21 cellular contexts compared by ENCODE assay signal in the genomic region with DNA sequence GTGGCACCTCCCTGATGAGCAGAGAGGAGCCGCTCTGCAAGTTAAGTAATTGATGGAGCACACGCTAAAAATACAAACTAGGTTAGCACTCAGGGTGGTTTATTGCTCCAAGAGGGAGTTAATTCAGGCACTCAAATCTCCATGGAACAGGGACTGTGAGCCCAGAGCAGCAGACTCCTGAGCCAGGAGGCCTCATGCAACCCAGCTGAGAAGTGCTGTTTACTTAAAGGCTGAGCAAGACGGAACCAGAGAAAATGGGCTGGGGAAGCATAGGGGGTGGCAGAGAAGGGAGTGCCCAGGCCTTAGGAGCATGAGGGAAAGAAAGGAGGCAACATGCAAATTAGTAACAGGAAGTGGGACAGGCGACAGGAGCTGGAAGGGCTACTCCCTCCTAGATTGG.
DNase-seq lines count a peak whose midpoint lies in the region; ATAC-seq and TF ChIP-seq lines count a peak whose summit lies in the region.
"Had no signal": no experiment of that assay in that cellular context is flagged by ENCODE, and none has a peak within 500 bp of the region (broad histone marks: within the 10 kb centered on the region; RNA-seq: fewer than 3 reads in every experiment).

No MANE protein-coding gene starts in this region.

- no peaks in the 10 kb centered on the region for H3K9me3 ChIP-seq in lower lobe of right lung
- H3K9me3 ChIP-seq: heart right ventricle, right lobe of liver had no signal

- no peaks in the 10 kb centered on the region for H3K36me3 Mint-ChIP-seq in WTC11
- H3K36me3 Mint-ChIP-seq: CD8-positive, alpha-beta memory T cell had no signal

- H3K4me3 Mint-ChIP-seq in WTC11: no peak overlapping the region
- H3K4me3 Mint-ChIP-seq: CD8-positive, alpha-beta memory T cell had no signal

- H3K27ac ChIP-seq in lower lobe of right lung: no peak overlapping the region
- H3K27ac ChIP-seq: heart right ventricle, KMS-11, right lobe of liver had no signal

- peaks cover 7% of the 10 kb centered on the region for H3K4me1 Mint-ChIP-seq in WTC11
- H3K4me1 Mint-ChIP-seq: CD8-positive, alpha-beta memory T cell had no signal

- H3K9me3 Mint-ChIP-seq in WTC11: no peaks in the 10 kb centered on the region
- H3K9me3 Mint-ChIP-seq: CD8-positive, alpha-beta memory T cell had no signal

- H3K27ac Mint-ChIP-seq in WTC11: no peak overlapping the region
- H3K27ac Mint-ChIP-seq: CD8-positive, alpha-beta memory T cell had no signal

- H3K36me3 ChIP-seq in lower lobe of right lung: no peaks in the 10 kb centered on the region
- H3K36me3 ChIP-seq: heart right ventricle, right lobe of liver had no signal

- TF ChIP-seq CTCF in WTC11 (IDR thresholded peaks at IDR 0.05) (no peak), lower lobe of right lung (IDR thresholded peaks at IDR 0.05) (no peak)

- peak; percentile 21 for DNase-seq in G401 (ENCODE audit: low spot score)
- DNase-seq in WTC11 (ENCODE audit: low spot score): no peak
- DNase-seq in left colon: peak in 1 of 2 donors; percentile 34
- peak; percentile 58 for DNase-seq in putamen (ENCODE audit: low spot score)
- DNase-seq in T-helper 2 cell: no peak
- DNase-seq in T-helper 9 cell: no peak
- no peak for DNase-seq in lower lobe of right lung
- DNase-seq: activated CD4-positive, alpha-beta T cell treated with anti-CD3 and anti-CD28 coated beads for 48 hours; activated CD8-positive, alpha-beta memory T cell treated with anti-CD3 and anti-CD28 coated beads, Interleukin-2, amount 50 U/mL, for 4 hours; activated effector memory CD4-positive, alpha-beta T cell treated with anti-CD3 and anti-CD28 coated beads, Interleukin-2, amount 50 U/mL, for 16 hours; CD8-positive, alpha-beta memory T cell; effector CD8-positive, alpha-beta T cell; heart right ventricle; islet precursor cell; NCI-H1092 treated with DMSO at 0.1 percent for 48 hours; NCI-H2171; right lobe of liver; stimulated activated naive CD4-positive, alpha-beta T cell treated with Interleukin-2 at 50 U/mL for 16 hours had no signal

- ATAC-seq in WTC11 (peak; percentile 80), left colon (peak; percentile 53), GM18909 (IDR thresholded peaks at IDR 0.05; ENCODE audit: poor library complexity, unreplicated experiment) (no peak), lower lobe of right lung (no peak)
- ATAC-seq: heart right ventricle, SK-N-SH treated with all-trans-retinoic acid at 6 μM for 48 hours had no signal

- no peaks in the 10 kb centered on the region for H3K27me3 Mint-ChIP-seq in WTC11 (ENCODE audit: low read depth)

- POLR2A ChIA-PET in WTC11 (lab: Charles Lee): interaction anchor here (1.2 kb wide), 1 partner anchor 247 kb away, joined by 3 read pairs; no protein-coding TSS in a partner anchor

- H3K27me3 ChIP-seq in lower lobe of right lung (ENCODE audit: low read depth): no peaks in the 10 kb centered on the region
- H3K27me3 ChIP-seq: right lobe of liver had no signal

- H3K4me3 ChIP-seq in lower lobe of right lung: no peak overlapping the region
- H3K4me3 ChIP-seq: heart right ventricle, right lobe of liver had no signal

- in situ Hi-C loops in G401 (cut with HindIII; ENCODE audit: low sequenced_read_pairs): no loop called here

- no peaks in the 10 kb centered on the region for H3K4me1 ChIP-seq in lower lobe of right lung
- H3K4me1 ChIP-seq: heart right ventricle had no signal

- intact Hi-C loops in left colon (cut with DNase I, micrococcal nuclease) (no loop called here), lower lobe of right lung (cut with DNase I) (no loop called here)

- CTCF ChIA-PET in WTC11 (lab: Charles Lee): interaction anchor here (1.3 kb wide), 1 partner anchor 31 kb away, joined by 3 read pairs; no protein-coding TSS in a partner anchor

TF ChIP-seq in WTC11, 78 proteins besides CTCF, POLR2A, EP300 and RAD21:
- TF ChIP-seq ZNF232 (CRISPR knock-in tag; IDR thresholded peaks at IDR 0.05): no peak
- TF ChIP-seq PRRX2 (CRISPR knock-in tag; IDR thresholded peaks at IDR 0.05): no peak
- TF ChIP-seq, protein P1, sequence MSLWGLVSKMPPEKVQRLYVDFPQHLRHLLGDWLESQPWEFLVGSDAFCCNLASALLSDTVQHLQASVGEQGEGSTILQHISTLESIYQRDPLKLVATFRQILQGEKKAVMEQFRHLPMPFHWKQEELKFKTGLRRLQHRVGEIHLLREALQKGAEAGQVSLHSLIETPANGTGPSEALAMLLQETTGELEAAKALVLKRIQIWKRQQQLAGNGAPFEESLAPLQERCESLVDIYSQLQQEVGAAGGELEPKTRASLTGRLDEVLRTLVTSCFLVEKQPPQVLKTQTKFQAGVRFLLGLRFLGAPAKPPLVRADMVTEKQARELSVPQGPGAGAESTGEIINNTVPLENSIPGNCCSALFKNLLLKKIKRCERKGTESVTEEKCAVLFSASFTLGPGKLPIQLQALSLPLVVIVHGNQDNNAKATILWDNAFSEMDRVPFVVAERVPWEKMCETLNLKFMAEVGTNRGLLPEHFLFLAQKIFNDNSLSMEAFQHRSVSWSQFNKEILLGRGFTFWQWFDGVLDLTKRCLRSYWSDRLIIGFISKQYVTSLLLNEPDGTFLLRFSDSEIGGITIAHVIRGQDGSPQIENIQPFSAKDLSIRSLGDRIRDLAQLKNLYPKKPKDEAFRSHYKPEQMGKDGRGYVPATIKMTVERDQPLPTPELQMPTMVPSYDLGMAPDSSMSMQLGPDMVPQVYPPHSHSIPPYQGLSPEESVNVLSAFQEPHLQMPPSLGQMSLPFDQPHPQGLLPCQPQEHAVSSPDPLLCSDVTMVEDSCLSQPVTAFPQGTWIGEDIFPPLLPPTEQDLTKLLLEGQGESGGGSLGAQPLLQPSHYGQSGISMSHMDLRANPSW (CRISPR knock-in tag; conservative IDR thresholded peaks at IDR 0.05; ENCODE audit: low read depth): no peak
- TF ChIP-seq, protein P2, sequence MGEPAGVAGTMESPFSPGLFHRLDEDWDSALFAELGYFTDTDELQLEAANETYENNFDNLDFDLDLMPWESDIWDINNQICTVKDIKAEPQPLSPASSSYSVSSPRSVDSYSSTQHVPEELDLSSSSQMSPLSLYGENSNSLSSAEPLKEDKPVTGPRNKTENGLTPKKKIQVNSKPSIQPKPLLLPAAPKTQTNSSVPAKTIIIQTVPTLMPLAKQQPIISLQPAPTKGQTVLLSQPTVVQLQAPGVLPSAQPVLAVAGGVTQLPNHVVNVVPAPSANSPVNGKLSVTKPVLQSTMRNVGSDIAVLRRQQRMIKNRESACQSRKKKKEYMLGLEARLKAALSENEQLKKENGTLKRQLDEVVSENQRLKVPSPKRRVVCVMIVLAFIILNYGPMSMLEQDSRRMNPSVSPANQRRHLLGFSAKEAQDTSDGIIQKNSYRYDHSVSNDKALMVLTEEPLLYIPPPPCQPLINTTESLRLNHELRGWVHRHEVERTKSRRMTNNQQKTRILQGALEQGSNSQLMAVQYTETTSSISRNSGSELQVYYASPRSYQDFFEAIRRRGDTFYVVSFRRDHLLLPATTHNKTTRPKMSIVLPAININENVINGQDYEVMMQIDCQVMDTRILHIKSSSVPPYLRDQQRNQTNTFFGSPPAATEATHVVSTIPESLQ (CRISPR knock-in tag; IDR thresholded peaks at IDR 0.05): no peak
- no peak for TF ChIP-seq GTF2I (CRISPR knock-in tag; conservative IDR thresholded peaks at IDR 0.05)
TF ChIP-seq in WTC11: peak in this region for 0.

Comparison
In these comparisons a context has a peak if more than half of its experiments do, and no peak if none do; other contexts are left out.
1. DNase-seq: peak in G401 (single experiment) and putamen (single experiment); none in WTC11 (single experiment), T-helper 2 cell (0 of 5), T-helper 9 cell (single experiment) and lower lobe of right lung (single experiment).
2. ATAC-seq: peak in WTC11 (single experiment) and left colon (single experiment); none in GM18909 (single experiment) and lower lobe of right lung (0 of 2).